ENCODE assay signal across 21 cellular contexts in genomic region chr13:106986033-106986484, GRCh38.
DNase-seq lines count a peak whose midpoint lies in the region; ATAC-seq and TF ChIP-seq lines count a peak whose summit lies in the region.
"Had no signal": no experiment of that assay in that cellular context is flagged by ENCODE, and none has a peak within 500 bp of the region (broad histone marks: within the 10 kb centered on the region; RNA-seq: fewer than 3 reads in every experiment).

No MANE protein-coding gene starts in this region.

- peak overlapping the region; percentile 47 for H3K4me2 ChIP-seq in fibroblast of lung (ENCODE audit: extremely low read depth, insufficient read depth, low read length)
- H3K4me2 ChIP-seq: A549 had no signal

- H3K9me3 ChIP-seq in HUES48 (ENCODE audit: control insufficient read depth, insufficient read depth, low read length) (no peaks in the 10 kb centered on the region), fibroblast of lung (ENCODE audit: control insufficient read depth, insufficient read depth, low read depth, low read length) (no peaks in the 10 kb centered on the region)
- H3K9me3 ChIP-seq: A549, esophagus squamous epithelium, lower lobe of right lung, prostate gland had no signal

- H3K27me3 ChIP-seq in HUES48 (ENCODE audit: control insufficient read depth, insufficient read depth, low read length) (no peaks in the 10 kb centered on the region), fibroblast of lung (ENCODE audit: control insufficient read depth, insufficient read depth, low read length) (no peaks in the 10 kb centered on the region)
- H3K27me3 ChIP-seq: esophagus squamous epithelium had no signal

- H3K4me3 ChIP-seq in AG10803 (ENCODE audit: low read length) (no peak overlapping the region), HUES48 (ENCODE audit: low read depth, low read length) (no peak overlapping the region), fibroblast of lung (replicated peaks in 1 of 4; ENCODE audit: control extremely low read depth in 1 of 4, insufficient read depth in 1 of 4, low read depth in 3 of 4, low read length in 4 of 4) (no peak overlapping the region)
- H3K4me3 ChIP-seq: A549, lower lobe of right lung, prostate gland had no signal

- TF ChIP-seq CTCF in AG10803 (conservative IDR thresholded peaks at IDR 0.05; ENCODE audit: low read length) = no peak
- no peak for TF ChIP-seq CTCF in fibroblast of lung (conservative IDR thresholded peaks at IDR 0.05 in 1 of 2, IDR thresholded peaks at IDR 0.05 in 1 of 2; ENCODE audit: low read depth in 1 of 2, low read length in 2 of 2)

- POLR2A ChIA-PET in activated CD4-positive, alpha-beta memory T cell treated with anti-CD3 and anti-CD28 coated beads for 36 hours (lab: Charles Lee) = no interaction called here

- H3K4me3 Mint-ChIP-seq in activated CD4-positive, alpha-beta memory T cell treated with anti-CD3 and anti-CD28 coated beads for 36 hours = no peak overlapping the region
- H3K4me3 Mint-ChIP-seq: activated CD4-positive, alpha-beta T cell treated with anti-CD3 and anti-CD28 coated beads, Interleukin-2, amount 10 ng/mL, durations not matched to agents 7 days and 5 days; CD8-positive, alpha-beta T cell; naive B cell; stimulated activated naive CD8-positive, alpha-beta T cell treated with anti-CD3 and anti-CD28 coated beads, Interleukin-15, amount 100 ng/mL, for 72 hours had no signal

- H3K36me3 Mint-ChIP-seq in activated CD4-positive, alpha-beta memory T cell treated with anti-CD3 and anti-CD28 coated beads for 36 hours = no peaks in the 10 kb centered on the region
- H3K36me3 Mint-ChIP-seq: CD8-positive, alpha-beta T cell; naive B cell had no signal

- H3K79me2 ChIP-seq in fibroblast of lung (ENCODE audit: control insufficient read depth, insufficient read depth, low read length) = no peaks in the 10 kb centered on the region

- H3K27me3 Mint-ChIP-seq in activated CD4-positive, alpha-beta memory T cell treated with anti-CD3 and anti-CD28 coated beads for 36 hours = no peaks in the 10 kb centered on the region
- H3K27me3 Mint-ChIP-seq: activated CD4-positive, alpha-beta T cell treated with anti-CD3 and anti-CD28 coated beads, Interleukin-2, amount 10 ng/mL, durations not matched to agents 7 days and 5 days; stimulated activated naive CD8-positive, alpha-beta T cell treated with anti-CD3 and anti-CD28 coated beads, Interleukin-15, amount 100 ng/mL, for 72 hours had no signal

- H3K4me1 Mint-ChIP-seq in activated CD4-positive, alpha-beta memory T cell treated with anti-CD3 and anti-CD28 coated beads for 36 hours (ENCODE audit: low read depth) = no peaks in the 10 kb centered on the region
- H3K4me1 Mint-ChIP-seq: activated CD4-positive, alpha-beta T cell treated with anti-CD3 and anti-CD28 coated beads, Interleukin-2, amount 10 ng/mL, durations not matched to agents 7 days and 5 days; stimulated activated naive CD8-positive, alpha-beta T cell treated with anti-CD3 and anti-CD28 coated beads, Interleukin-15, amount 100 ng/mL, for 72 hours had no signal

- H3K9ac ChIP-seq in HUES48 (ENCODE audit: low read depth, low read length) (no peak overlapping the region), fibroblast of lung (ENCODE audit: insufficient read depth, low read length) (no peak overlapping the region)

- H3K27ac ChIP-seq in HUES48 (ENCODE audit: low read depth, low read length) (peak overlapping the region; percentile 34), fibroblast of lung (ENCODE audit: insufficient read depth, low read length) (no peak overlapping the region)
- H3K27ac ChIP-seq: A549, lower lobe of right lung, prostate gland had no signal

- H3K36me3 ChIP-seq in HUES48 (ENCODE audit: control insufficient read depth, insufficient read depth, low read length) = no peaks in the 10 kb centered on the region
- H3K36me3 ChIP-seq in fibroblast of lung (ENCODE audit: control insufficient read depth, insufficient read depth, low read length) = no peaks in the 10 kb centered on the region
- H3K36me3 ChIP-seq: esophagus squamous epithelium, lower lobe of right lung, prostate gland had no signal

- CTCF ChIA-PET in activated CD4-positive, alpha-beta memory T cell treated with anti-CD3 and anti-CD28 coated beads for 36 hours (lab: Charles Lee) = no interaction called here

- peak; percentile 89 for ATAC-seq in left lobe of liver
- ATAC-seq: A549; CD8-positive, alpha-beta T cell; lower lobe of right lung; stimulated activated naive CD8-positive, alpha-beta T cell treated with anti-CD3 and anti-CD28 coated beads, Interleukin-15, amount 100 ng/mL, for 72 hours had no signal

- no peak overlapping the region for H3K27ac Mint-ChIP-seq in activated CD4-positive, alpha-beta memory T cell treated with anti-CD3 and anti-CD28 coated beads for 36 hours
- H3K27ac Mint-ChIP-seq: activated CD4-positive, alpha-beta T cell treated with anti-CD3 and anti-CD28 coated beads, Interleukin-2, amount 10 ng/mL, durations not matched to agents 7 days and 5 days; CD8-positive, alpha-beta T cell; naive B cell; stimulated activated naive CD8-positive, alpha-beta T cell treated with anti-CD3 and anti-CD28 coated beads, Interleukin-15, amount 100 ng/mL, for 72 hours had no signal

- H2AFZ ChIP-seq in fibroblast of lung (ENCODE audit: low read length) = peak overlapping the region; percentile 4

- 0 out of 2 replicates have a peak, but pooled peaks cover 4% of the 10 kb centered on the region for H3K4me1 ChIP-seq in HUES48 (ENCODE audit: control insufficient read depth, insufficient read depth, low read length)
- H3K4me1 ChIP-seq in fibroblast of lung (ENCODE audit: control insufficient read depth, extremely low read depth, insufficient read depth, low read length) = no peaks in the 10 kb centered on the region
- H3K4me1 ChIP-seq: A549, prostate gland had no signal

- intact Hi-C loops in posterior cingulate gyrus (cut with DNase I) = no loop called here
- intact Hi-C loops in activated CD4-positive, alpha-beta memory T cell treated with anti-CD3 and anti-CD28 coated beads for 36 hours (cut with micrococcal nuclease) = no loop called here

- DNase-seq in AG10803 (ENCODE audit: low read depth) = peak; percentile 47
- DNase-seq in fibroblast of lung (ENCODE audit: low read depth in 2 of 2) = peak; percentile 11 to 26
- peak; percentile 69 for DNase-seq in left lobe of liver (ENCODE audit: low spot score)
- DNase-seq in posterior cingulate gyrus = no peak
- DNase-seq in NCI-H1417 treated with DMSO at 0.1 percent for 48 hours (lab: John Stamatoyannopoulos, UW) = no peak
- no peak for DNase-seq in activated CD4-positive, alpha-beta memory T cell treated with anti-CD3 and anti-CD28 coated beads for 36 hours
- DNase-seq in COLO829 (ENCODE audit: low spot score) = no peak
- DNase-seq: activated CD4-positive, alpha-beta T cell treated with anti-CD3 and anti-CD28 coated beads, Interleukin-2, amount 10 ng/mL, durations not matched to agents 7 days and 5 days; activated naive CD4-positive, alpha-beta T cell treated with Interleukin-2 at 50 U/mL for 16 hours; CD8-positive, alpha-beta T cell; esophagus squamous epithelium; hippocampal formation; lower lobe of right lung; MM.1S; naive B cell; NCI-H187; NCI-H526; stimulated activated naive CD8-positive, alpha-beta T cell treated with anti-CD3 and anti-CD28 coated beads, Interleukin-15, amount 100 ng/mL, for 72 hours had no signal

- no peaks in the 10 kb centered on the region for H4K20me1 ChIP-seq in fibroblast of lung (ENCODE audit: control insufficient read depth, extremely low read depth, insufficient read depth, low read length)

- H3K9me3 Mint-ChIP-seq in activated CD4-positive, alpha-beta memory T cell treated with anti-CD3 and anti-CD28 coated beads for 36 hours = no peaks in the 10 kb centered on the region

Comparison
In these comparisons a context has a peak if more than half of its experiments do, and no peak if none do; other contexts are left out.
1. DNase-seq: peak in AG10803 (single experiment), fibroblast of lung (2 of 2) and left lobe of liver (single experiment); none in posterior cingulate gyrus (0 of 10), NCI-H1417 treated with DMSO at 0.1 percent for 48 hours (single experiment), activated CD4-positive, alpha-beta memory T cell treated with anti-CD3 and anti-CD28 coated beads for 36 hours (single experiment) and COLO829 (single experiment).